20 cellular contexts compared by ENCODE assay signal in genomic region chr5:127551410-127552041, GRCh38. TPM values are rescaled to one million over a fixed set of nuclear protein-coding genes. Genes with fewer than 3 reads are reported as not detected.
DNase-seq lines count a peak whose midpoint lies in the region; ATAC-seq, FAIRE-seq and TF ChIP-seq lines count a peak whose summit lies in the region.
"Had no signal": no experiment of that assay in that cellular context is flagged by ENCODE, and none has a peak within 500 bp of the region (broad histone marks: within the 10 kb centered on the region; RNA-seq: fewer than 3 reads in every experiment).

No MANE protein-coding gene starts in this region.

- peaks cover 4 to 19% of the 10 kb centered on the region in 2 experiments for H3K36me3 ChIP-seq in GM12878 (ENCODE audit: control insufficient read depth in 2 of 2, insufficient read depth in 2 of 2, low read length in 1 of 2)
- H3K36me3 ChIP-seq in psoas muscle (ENCODE audit: insufficient read depth in 1 of 2, low read depth in 1 of 2), result peaks cover 3 to 28% of the 10 kb centered on the region in 2 donors
- peaks cover 2 to 15% (median 3%) of the 10 kb centered on the region in 3 donors for H3K36me3 ChIP-seq in skeletal muscle tissue (ENCODE audit: control insufficient read depth in 3 of 3, insufficient read depth in 3 of 3, low read length in 3 of 3)

- no peaks in the 10 kb centered on the region for H3K79me2 ChIP-seq in GM12878 (ENCODE audit: control insufficient read depth, insufficient read depth, low read length)

- no peak for TF ChIP-seq EP300 in GM12878 (IDR thresholded peaks at IDR 0.05; ENCODE audit: borderline replicate concordance in 1 of 2, control insufficient read depth in 1 of 2, low read depth in 2 of 2, low read length in 2 of 2)

- POLR2A ChIA-PET in GM12878 (lab: Charles Lee), result no interaction called here

- no peak overlapping the region for H3K27ac ChIP-seq in GM12878 (ENCODE audit: control insufficient read depth, insufficient read depth)
- peak overlapping the region; percentile 83 for H3K27ac ChIP-seq in psoas muscle
- H3K27ac ChIP-seq in skeletal muscle tissue (ENCODE audit: low read depth, low read length), result peak overlapping the region; percentile 53
- H3K27ac ChIP-seq: 22Rv1; A549; BLaER1 treated with 17β-estradiol and CSF1 and Interleukin-3, amounts not matched to agents 10 nM and 100 nM; C4-2B had no signal

- no peak for DNase-seq in GM12878 (ENCODE audit: low read depth, low spot score)
- no peak for DNase-seq in psoas muscle
- no peak for DNase-seq in NCI-H748 (lab: John Stamatoyannopoulos, UW; ENCODE audit: unreplicated experiment)
- no peak for DNase-seq in cardiac septum (ENCODE audit: low spot score)
- DNase-seq: AML-193; Caco-2; Calu3; CD4-positive, alpha-beta T cell; CD8-positive, alpha-beta T cell; DMS79 treated with DMSO at 0.1 percent for 48 hours; GF-D8 had no signal

- FAIRE-seq in GM12878 (lab: Jason Lieb, UNC), result no peak
- FAIRE-seq: A549, D721Med, G401.6, GM12892, GM18507 had no signal

- CTCF ChIA-PET in GM12878 (lab: Yijun Ruan, JAX), result interaction anchor here (1.7 kb wide), 1 partner anchor 15 kb away, joined by 6 read pairs; no protein-coding TSS in a partner anchor

- TSS peak; percentile 12 for BruUV-seq in GM12878 (replicated peaks; lab: Mats Ljungman, UMichigan)

- intact Hi-C loops in GM12878 (cut with micrococcal nuclease; ENCODE audit: unreplicated experiment), result no loop called here
- intact Hi-C loops in psoas muscle (cut with DNase I), result no loop called here
- intact Hi-C loops in cardiac septum (cut with DNase I), result no loop called here

- H3K9ac ChIP-seq in GM12878 (ENCODE audit: control insufficient read depth, insufficient read depth, low read length) (no peak overlapping the region), skeletal muscle tissue (ENCODE audit: low read depth in 1 of 3, low read length in 3 of 3) (peak overlapping the region in 2 of 3 donors; percentile 9 to 28)
- H3K9ac ChIP-seq: BLaER1 treated with 17β-estradiol and CSF1 and Interleukin-3, amounts not matched to agents 10 nM and 100 nM had no signal

- no peak overlapping the region for H2AFZ ChIP-seq in GM12878 (ENCODE audit: control insufficient read depth, low read depth, low read length)

- H3K27me3 ChIP-seq in GM12878 (replicated peaks in 1 of 2; ENCODE audit: control insufficient read depth in 2 of 2, insufficient read depth in 2 of 2, low read length in 1 of 2) (no peaks in the 10 kb centered on the region), psoas muscle (ENCODE audit: insufficient read depth in 3 of 3, low read length in 2 of 3) (no peaks in the 10 kb centered on the region), skeletal muscle tissue (ENCODE audit: control insufficient read depth in 3 of 3, insufficient read depth in 3 of 3, low read length in 3 of 3) (no peaks in the 10 kb centered on the region)
- H3K27me3 ChIP-seq: BLaER1 treated with 17β-estradiol and CSF1 and Interleukin-3, amounts not matched to agents 10 nM and 100 nM had no signal

- no peaks in the 10 kb centered on the region; the same call in 1 of the 2 replicates for H4K20me1 ChIP-seq in GM12878 (ENCODE audit: control insufficient read depth, insufficient read depth)

- no peak overlapping the region for H3K4me2 ChIP-seq in GM12878 (ENCODE audit: control insufficient read depth, insufficient read depth)
- H3K4me2 ChIP-seq: A549; BLaER1 treated with 17β-estradiol and CSF1 and Interleukin-3, amounts not matched to agents 10 nM and 100 nM had no signal

- H3K9me3 ChIP-seq in GM12878 (replicated peaks; ENCODE audit: control insufficient read depth, insufficient read depth, low read length) (no peaks in the 10 kb centered on the region), psoas muscle (no peaks in the 10 kb centered on the region), skeletal muscle tissue (ENCODE audit: control insufficient read depth in 3 of 3, low read length in 3 of 3) (no peaks in the 10 kb centered on the region)
- H3K9me3 ChIP-seq: A549; BLaER1 treated with 17β-estradiol and CSF1 and Interleukin-3, amounts not matched to agents 10 nM and 100 nM; Caco-2 had no signal

- RAD21 ChIA-PET in GM12878 (lab: Charles Lee; ENCODE audit: unreplicated experiment), result no interaction called here

- no peak overlapping the region for H3K4me3 ChIP-seq in GM12878
- H3K4me3 ChIP-seq in psoas muscle, result peak overlapping the region; percentile 31
- no peak overlapping the region for H3K4me3 ChIP-seq in skeletal muscle tissue (ENCODE audit: low read length in 3 of 3)
- H3K4me3 ChIP-seq: A549; BLaER1 treated with 17β-estradiol and CSF1 and Interleukin-3, amounts not matched to agents 10 nM and 100 nM had no signal

- SMC1A ChIA-PET in GM12878 (lab: Charles Lee; ENCODE audit: uncharacterized antibody, unreplicated experiment), result interaction anchor here (1.4 kb wide), 1 partner anchor 14 kb away, joined by 3 read pairs; no protein-coding TSS in a partner anchor

- no peak for TF ChIP-seq CTCF in GM12878 (IDR thresholded peaks at IDR 0.05 in 2 of 3, conservative IDR thresholded peaks at IDR 0.05 in 1 of 3; ENCODE audit: control insufficient read depth in 2 of 3, extremely low read depth in 1 of 3, insufficient read depth in 1 of 3, low read depth in 3 of 3, low read length in 3 of 3)
- TF ChIP-seq CTCF in psoas muscle (IDR thresholded peaks at IDR 0.05), result no peak

- in situ Hi-C loops in GM12878 (cut with MboI), result loop anchor here (25.0 kb wide), 1 partner anchor 1561 kb away; no protein-coding TSS in a partner anchor

- WGBS in GM12878 (ENCODE audit: insufficient coverage, insufficient replicate concordance, low lambda C conversion rate, missing lambda C conversion rate), result 92% methylated on average over 9 of the region's 9 CpGs
- WGBS in psoas muscle, 3 donors, result 39 to 70% (median 41%) methylated on average over 9 of the region's 9 CpGs

- TF ChIP-seq RAD21 in GM12878 (IDR thresholded peaks at IDR 0.05; ENCODE audit: insufficient read depth, low read depth, low read length), result no peak

- ATAC-seq in GM12878 (no peak), psoas muscle (peak; percentile 79 to 90 (median 88))
- ATAC-seq: A549; CD8-positive, alpha-beta T cell had no signal

- TF ChIP-seq POLR2A in GM12878 (IDR thresholded peaks at IDR 0.05; ENCODE audit: low read depth, low read length), result no peak

- H3K4me1 ChIP-seq in GM12878 (ENCODE audit: control insufficient read depth, insufficient read depth, low read length), result 0 out of 2 replicates have a peak, but pooled peaks cover 4% of the 10 kb centered on the region
- H3K4me1 ChIP-seq in psoas muscle, result peaks cover 39% of the 10 kb centered on the region
- H3K4me1 ChIP-seq in skeletal muscle tissue (ENCODE audit: control insufficient read depth in 3 of 3, insufficient read depth in 3 of 3, low read length in 3 of 3), result peaks cover 3 to 22% (median 3%) of the 10 kb centered on the region in 3 donors
- H3K4me1 ChIP-seq: A549; BLaER1 treated with 17β-estradiol and CSF1 and Interleukin-3, amounts not matched to agents 10 nM and 100 nM had no signal

TF ChIP-seq in GM12878, 131 proteins besides CTCF, POLR2A, EP300 and RAD21 (continues in another document):
- no peak for TF ChIP-seq POU2F2 (IDR thresholded peaks at IDR 0.05; ENCODE audit: borderline replicate concordance, low read depth, low read length)
- no peak for TF ChIP-seq ATF7 (IDR thresholded peaks at IDR 0.05; ENCODE audit: low read depth)
- no peak for TF ChIP-seq FOS (IDR thresholded peaks at IDR 0.05; ENCODE audit: borderline replicate concordance, extremely low read depth, insufficient read length)
- no peak for TF ChIP-seq FOXM1 (IDR thresholded peaks at IDR 0.05; ENCODE audit: low read depth, low read length)
- TF ChIP-seq RELA (IDR thresholded peaks at IDR 0.05; ENCODE audit: borderline replicate concordance, partially characterized antibody), result no peak
- no peak for TF ChIP-seq SIX5 (IDR thresholded peaks at IDR 0.05; ENCODE audit: low read depth, low read length, severe bottlenecking)
- TF ChIP-seq, protein P1, sequence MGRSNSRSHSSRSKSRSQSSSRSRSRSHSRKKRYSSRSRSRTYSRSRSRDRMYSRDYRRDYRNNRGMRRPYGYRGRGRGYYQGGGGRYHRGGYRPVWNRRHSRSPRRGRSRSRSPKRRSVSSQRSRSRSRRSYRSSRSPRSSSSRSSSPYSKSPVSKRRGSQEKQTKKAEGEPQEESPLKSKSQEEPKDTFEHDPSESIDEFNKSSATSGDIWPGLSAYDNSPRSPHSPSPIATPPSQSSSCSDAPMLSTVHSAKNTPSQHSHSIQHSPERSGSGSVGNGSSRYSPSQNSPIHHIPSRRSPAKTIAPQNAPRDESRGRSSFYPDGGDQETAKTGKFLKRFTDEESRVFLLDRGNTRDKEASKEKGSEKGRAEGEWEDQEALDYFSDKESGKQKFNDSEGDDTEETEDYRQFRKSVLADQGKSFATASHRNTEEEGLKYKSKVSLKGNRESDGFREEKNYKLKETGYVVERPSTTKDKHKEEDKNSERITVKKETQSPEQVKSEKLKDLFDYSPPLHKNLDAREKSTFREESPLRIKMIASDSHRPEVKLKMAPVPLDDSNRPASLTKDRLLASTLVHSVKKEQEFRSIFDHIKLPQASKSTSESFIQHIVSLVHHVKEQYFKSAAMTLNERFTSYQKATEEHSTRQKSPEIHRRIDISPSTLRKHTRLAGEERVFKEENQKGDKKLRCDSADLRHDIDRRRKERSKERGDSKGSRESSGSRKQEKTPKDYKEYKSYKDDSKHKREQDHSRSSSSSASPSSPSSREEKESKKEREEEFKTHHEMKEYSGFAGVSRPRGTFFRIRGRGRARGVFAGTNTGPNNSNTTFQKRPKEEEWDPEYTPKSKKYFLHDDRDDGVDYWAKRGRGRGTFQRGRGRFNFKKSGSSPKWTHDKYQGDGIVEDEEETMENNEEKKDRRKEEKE (IDR thresholded peaks at IDR 0.05), result no peak

RNA-seq across cellular contexts. Expression of gene PRRC1, which starts 34.1 kb away (rescaled TPM):
- total RNA-seq in GM12878 (2013; cell fraction: nucleolus; rRNA removed), result 80.1 and 94.4 TPM in 2 replicates
- total RNA-seq in GM12878 (2014; rRNA removed) (19.0 and 22.9 TPM in 2 replicates), GM12878 (2014; rRNA removed; fragmentation: Illumina TruSeq; extraction: Trizol) (30.5 and 30.9 TPM in 2 replicates), GM12878 (2021) (35.0 and 35.8 TPM in 2 replicates), psoas muscle (10 to 100 TPM; 14.0 to 26.6 (median 16.4) TPM), skeletal muscle tissue (34.4 TPM), cardiac septum (26.5 TPM)
- polyA plus RNA-seq in GM12878 (2011; ENCODE audit: low read depth), result 29.5 TPM
- polyA plus RNA-seq in GM12878 (2011; rRNA removed) (50.9 and 54.5 TPM in 2 replicates), GM12878 (2014; fragmentation: Illumina TruSeq; extraction: Trizol) (34.0 and 35.5 TPM in 2 replicates), GM12878 (2014; fragmentation: Nextera tagmentation; extraction: Ambion mirVana) (10 to 100 TPM; 29.7 to 29.8 TPM), GM12878 (2014; rRNA removed) (24.6 and 26.6 TPM in 2 replicates), GM12878 (2016; fragmentation: Nextera tagmentation; extraction: Ambion mirVana) (10 to 100 TPM; 31.2 to 40.1 TPM), psoas muscle (10 to 100 TPM in 2 of 3 donors, 1 to 10 TPM in 1; 7.0 to 14.4 (median 13.5) TPM)
- polyA plus RNA-seq in GM12878 (2011; cell fraction: cytosol; rRNA removed), result 39.6 and 41.5 TPM in 2 replicates
- polyA plus RNA-seq in GM12878 (2011; cell fraction: nucleus; rRNA removed), result 37.3 and 40.8 TPM in 2 replicates
- 34.0 and 34.6 TPM in 2 replicates for polyA plus RNA-seq in GM12878 (2012)
- polyA minus RNA-seq in GM12878 (2011; rRNA and poly(A)+ RNA removed), result 96.1 and 108 TPM in 2 replicates
- 25.1 and 34.3 TPM in 2 replicates for polyA minus RNA-seq in GM12878 (2011; cell fraction: cytosol; rRNA and poly(A)+ RNA removed)
- polyA minus RNA-seq in GM12878 (2011; cell fraction: nucleus; rRNA and poly(A)+ RNA removed), result 33.0 and 49.3 TPM in 2 replicates
